8 cellular contexts compared by ENCODE assay signal in the genomic region with DNA sequence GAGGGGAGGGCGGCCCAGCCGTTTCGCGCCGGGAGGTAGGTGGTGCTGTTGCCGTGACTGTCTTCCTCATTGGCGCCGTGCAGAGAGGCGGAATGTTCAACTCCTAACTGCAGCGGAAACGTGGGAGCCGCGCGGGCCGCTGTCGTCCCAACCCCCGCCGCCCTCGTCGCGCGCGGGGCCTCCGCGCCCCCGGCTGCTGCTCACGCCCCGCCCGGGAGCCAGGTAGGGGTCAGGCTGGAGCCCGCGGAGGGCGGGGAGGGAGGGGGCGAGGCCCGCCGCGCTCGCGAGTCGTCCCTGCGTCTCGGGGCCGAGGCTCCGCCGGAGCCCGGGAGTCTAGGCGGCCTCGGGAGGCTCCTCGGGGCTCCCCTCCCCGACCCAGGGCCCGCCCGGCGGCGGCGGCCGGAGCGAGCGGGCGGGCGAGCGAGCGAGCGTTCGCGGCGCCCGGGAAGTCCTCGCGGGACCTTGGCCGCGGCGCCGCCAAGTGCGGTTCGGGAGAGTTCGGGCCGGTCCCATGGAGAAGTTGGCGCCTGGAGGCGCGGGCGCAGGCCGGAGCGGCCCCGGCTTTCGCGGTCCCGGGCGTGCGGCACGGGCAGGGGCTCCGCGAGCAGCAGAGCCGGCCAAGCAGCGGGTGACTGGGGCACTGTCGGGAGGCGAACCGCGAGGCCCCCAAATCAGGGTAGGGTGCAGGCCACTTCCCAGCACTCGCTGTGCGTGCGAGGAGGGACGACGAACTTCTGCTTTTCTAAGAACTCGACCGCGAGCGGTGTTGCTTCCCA. TPM values are rescaled to one million over a fixed set of nuclear protein-coding genes. Genes with fewer than 3 reads are reported as not detected.
A peak's percentile ranks its signal among the peaks of the same experiment; 100 is the strongest.
DNase-seq lines count a peak whose midpoint lies in the region; ATAC-seq and TF ChIP-seq lines count a peak whose summit lies in the region.

A gene (plus strand): TSS at position 66 of the 776 bp plus-strand sequence. CDS start 15,186 bp downstream, outside the sequence.

- peak within 1 kb of the TSS; percentile 81 for H3K4me3 ChIP-seq in GM23248
- H3K4me3 ChIP-seq in Karpas-422 (ENCODE audit: low read length) = peak within 1 kb of the TSS; percentile 72
- H3K4me3 ChIP-seq in SU-DHL-6 (ENCODE audit: insufficient read depth, low read length, poor library complexity, severe bottlenecking) = peak within 1 kb of the TSS; percentile 42
- peak within 1 kb of the TSS in 3 of 4 donors; percentile 45 to 95 (median 52) for H3K4me3 ChIP-seq in adrenal gland

- H3K9me2 ChIP-seq in GM23248 (ENCODE audit: insufficient read depth) (no peaks in the 10 kb centered on the region), Karpas-422 (replicated peaks; ENCODE audit: insufficient read depth, low read length) (no peaks in the 10 kb centered on the region), SU-DHL-6 (replicated peaks; ENCODE audit: insufficient read depth, low read length) (no peaks in the 10 kb centered on the region)

- peak; percentile 72 for DNase-seq in GM10248 (ENCODE audit: extremely low spot score)
- peak; percentile 87 for DNase-seq in GM23248
- peak; percentile 71 for DNase-seq in Karpas-422
- DNase-seq in adrenal gland = peak; percentile 73 to 80 (median 75)
- peak; percentile 86 for DNase-seq in left cardiac atrium
- DNase-seq in progenitor cell of endocrine pancreas (ENCODE audit: low spot score, unreplicated experiment) = peak; percentile 44
- DNase-seq in GM19240 (ENCODE audit: insufficient read length, low spot score) = no peak

- H3K9ac ChIP-seq in GM23248 (peak within 1 kb of the TSS; percentile 97), Karpas-422 (ENCODE audit: low read length) (peak within 1 kb of the TSS; percentile 71), SU-DHL-6 (ENCODE audit: low read length) (peak within 1 kb of the TSS; percentile 40)

- H3K4me1 ChIP-seq in GM23248 (ENCODE audit: insufficient read depth) = peaks cover 35% of the 10 kb centered on the region
- H3K4me1 ChIP-seq in Karpas-422 (ENCODE audit: low read length) = peaks cover 16% of the 10 kb centered on the region
- H3K4me1 ChIP-seq in adrenal gland (replicated peaks in 1 of 2) = peaks cover 7 to 17% of the 10 kb centered on the region in 2 donors

- H3F3A ChIP-seq in GM23248 (ENCODE audit: insufficient read depth) (peaks cover 25% of the 10 kb centered on the region), SU-DHL-6 (ENCODE audit: insufficient read depth) (no peaks in the 10 kb centered on the region)

- H3K27ac ChIP-seq in GM23248 (peak within 1 kb of the TSS; percentile 90), Karpas-422 (ENCODE audit: low read length) (no peak within 1 kb of the TSS), SU-DHL-6 (ENCODE audit: low read depth, low read length) (no peak within 1 kb of the TSS), adrenal gland (peak within 1 kb of the TSS; percentile 40 to 94 (median 91))

- TF ChIP-seq CTCF in GM10248 (IDR thresholded peaks at IDR 0.05; ENCODE audit: control extremely low read depth, extremely low read depth, low read depth, missing control alignments) (peak; percentile 53), SU-DHL-6 (IDR thresholded peaks at IDR 0.05; ENCODE audit: insufficient read depth, low read length, poor library complexity, severe bottlenecking) (no peak), adrenal gland (IDR thresholded peaks at IDR 0.05) (peak in 3 of 6 experiments; percentile 39 to 46 (median 45)), progenitor cell of endocrine pancreas (IDR thresholded peaks at IDR 0.05; ENCODE audit: unreplicated experiment) (peak; percentile 44)

- H3K79me2 ChIP-seq in GM23248 (ENCODE audit: insufficient read depth) (peaks cover 35% of the 10 kb centered on the region), Karpas-422 (ENCODE audit: low read length) (no peaks in the 10 kb centered on the region), SU-DHL-6 (ENCODE audit: insufficient read depth, low read length) (no peaks in the 10 kb centered on the region)

- H3K4me2 ChIP-seq in GM23248 (ENCODE audit: unreplicated experiment) (peak within 1 kb of the TSS; percentile 99), Karpas-422 (ENCODE audit: low read depth, low read length, poor library complexity, severe bottlenecking) (peak within 1 kb of the TSS; percentile 84), SU-DHL-6 (ENCODE audit: low read depth, low read length, poor library complexity, severe bottlenecking) (peak within 1 kb of the TSS; percentile 48)

- TF ChIP-seq POLR2A in adrenal gland (IDR thresholded peaks at IDR 0.05) = peak in 1 of 2 donors; percentile 67

- peak within 1 kb of the TSS; percentile 94 for H3K27ac Mint-ChIP-seq in progenitor cell of endocrine pancreas

- 0 to 1% methylated on average over 27 to 52 of the region's 106 CpGs for WGBS in GM23248 (ENCODE audit: low coverage in 1 of 2, low lambda C conversion rate in 2 of 2, missing lambda C conversion rate in 2 of 2), 2 experiments
- WGBS in adrenal gland, 4 donors = 0 to 2% (median 1%) methylated on average over 23 to 106 of the region's 106 CpGs

- H3K4me3 Mint-ChIP-seq in progenitor cell of endocrine pancreas (ENCODE audit: low read depth) = peak within 1 kb of the TSS; percentile 88

- in situ Hi-C loops in GM23248 (cut with MboI) = no loop called here

- no peaks in the 10 kb centered on the region for H3K36me3 ChIP-seq in GM23248 (ENCODE audit: low read depth)
- no peaks in the 10 kb centered on the region for H3K36me3 ChIP-seq in Karpas-422 (ENCODE audit: insufficient read depth, low read length)
- H3K36me3 ChIP-seq in SU-DHL-6 (ENCODE audit: low read length) = no peaks in the 10 kb centered on the region
- H3K36me3 ChIP-seq in adrenal gland (replicated peaks in 1 of 2) = no peaks in the 10 kb centered on the region

- H3K9me3 ChIP-seq in GM23248 (ENCODE audit: low read depth) (no peaks in the 10 kb centered on the region), Karpas-422 (ENCODE audit: low read length) (no peaks in the 10 kb centered on the region), SU-DHL-6 (ENCODE audit: insufficient read depth, low read length) (no peaks in the 10 kb centered on the region), adrenal gland (replicated peaks in 1 of 3) (no peaks in the 10 kb centered on the region)

- peak; percentile 90 to 94 for ATAC-seq in left cardiac atrium

- H3K9me3 Mint-ChIP-seq in progenitor cell of endocrine pancreas (ENCODE audit: low read depth) = no peaks in the 10 kb centered on the region

- H2AFZ ChIP-seq in GM23248 (peak within 1 kb of the TSS; percentile 84), Karpas-422 (ENCODE audit: low read length) (peak within 1 kb of the TSS; percentile 93), SU-DHL-6 (ENCODE audit: low read depth, low read length, severe bottlenecking) (peak within 1 kb of the TSS; percentile 54)

- intact Hi-C loops in adrenal gland (cut with DNase I) = loop anchor here in 1 of 2 donors (10.0 kb wide), 1 partner anchor 129 kb away; no protein-coding TSS in a partner anchor
- intact Hi-C loops in left cardiac atrium (cut with DNase I) = loop anchor here (5.0 kb wide), 2 partner anchors 49 to 136 kb away; no protein-coding TSS in a partner anchor

- no peaks in the 10 kb centered on the region for H3K27me3 ChIP-seq in GM23248 (replicated peaks; ENCODE audit: insufficient read depth)
- peaks cover 5% of the 10 kb centered on the region; the same call in 1 of the 2 replicates for H3K27me3 ChIP-seq in Karpas-422 (ENCODE audit: low read length)
- H3K27me3 ChIP-seq in SU-DHL-6 (ENCODE audit: low read length) = no peaks in the 10 kb centered on the region
- no peaks in the 10 kb centered on the region for H3K27me3 ChIP-seq in adrenal gland

- POLR2A ChIA-PET in GM10248 (lab: Yijun Ruan, JAX) = no interaction called here

- peaks cover 1% of the 10 kb centered on the region for H3K36me3 Mint-ChIP-seq in progenitor cell of endocrine pancreas (ENCODE audit: insufficient read depth)

- H3K4me1 Mint-ChIP-seq in progenitor cell of endocrine pancreas (ENCODE audit: low read depth) = peaks cover 15% of the 10 kb centered on the region

- CTCF ChIA-PET in GM10248 (lab: Yijun Ruan, JAX) = interaction anchor here (1.0 to 2.9 kb wide), 4 partner anchors 16 to 135 kb away, joined by 3 to 7 read pairs (median 5); no protein-coding TSS in a partner anchor

- peaks cover 13% of the 10 kb centered on the region for H3K27me3 Mint-ChIP-seq in progenitor cell of endocrine pancreas

- H4K20me1 ChIP-seq in GM23248 (ENCODE audit: insufficient read depth) = no peaks in the 10 kb centered on the region
- no peaks in the 10 kb centered on the region for H4K20me1 ChIP-seq in Karpas-422 (ENCODE audit: insufficient read depth, low read depth, low read length)
- H4K20me1 ChIP-seq in SU-DHL-6 (ENCODE audit: low read depth, low read length) = no peaks in the 10 kb centered on the region

RNA-seq across cellular contexts. Expression of the gene that starts here (rescaled TPM):
- 55.0 and 57.3 TPM in 2 replicates for total RNA-seq in GM23248 (2014; rRNA removed; shearing (Covaris generic))
- 68.9 and 71.6 TPM in 2 replicates for polyA plus RNA-seq in GM23248 (2016; fragmentation: Nextera tagmentation; extraction: Ambion mirVana)
- 0.34 and 1.2 TPM in 2 replicates for total RNA-seq in Karpas-422 (2014; rRNA removed; shearing (Covaris generic); ENCODE audit: low replicate concordance)
- 10 to 100 TPM; 10.9 to 54.2 (median 29.1) TPM for total RNA-seq in adrenal gland
- 10 to 100 TPM in 1 of 3 donors, 1 to 10 TPM in 2; 8.1 to 26.8 (median 9.3) TPM for polyA plus RNA-seq in adrenal gland
- 100 to 1,000 TPM; 204 to 206 TPM for total RNA-seq in left cardiac atrium
- total RNA-seq in progenitor cell of endocrine pancreas = 19.0 and 20.8 TPM in 2 replicates

Comparison
In these comparisons a context has a peak if more than half of its experiments do, and no peak if none do; other contexts are left out.
1. H3K27ac ChIP-seq: peak in GM23248 (single experiment) and adrenal gland (5 of 5); none in Karpas-422 (single experiment) and SU-DHL-6 (single experiment).
2. H3K4me2 ChIP-seq: peak in every context shown above with its lines; median percentile 99 in GM23248; 84 in Karpas-422; 48 in SU-DHL-6.
3. H3K9ac ChIP-seq: peak in every context shown above with its lines; median percentile 97 in GM23248; 71 in Karpas-422; 40 in SU-DHL-6.
4. Peak in every context shown above with its lines, with median percentiles within 50 percentile points of each other: H2AFZ ChIP-seq and H3K4me3 ChIP-seq.